In genomic region chr7:99140813-99141212, GRCh38 we compare ENCODE assay signal across 10 cellular contexts. TPM values are rescaled to one million over a fixed set of nuclear protein-coding genes. Genes with fewer than 3 reads are reported as not detected.
DNase-seq lines count a peak whose midpoint lies in the region; ATAC-seq and TF ChIP-seq lines count a peak whose summit lies in the region.
"Had no signal": no experiment of that assay in that cellular context is flagged by ENCODE, and none has a peak within 500 bp of the region (broad histone marks: within the 10 kb centered on the region; RNA-seq: fewer than 3 reads in every experiment).

No MANE protein-coding gene starts in this region.

- no peak for TF ChIP-seq RAD21 in liver (IDR thresholded peaks at IDR 0.05)

- H3K9me3 Mint-ChIP-seq in activated CD8-positive, alpha-beta T cell treated with anti-CD3 and anti-CD28 coated beads for 36 hours, result no peaks in the 10 kb centered on the region
- H3K9me3 Mint-ChIP-seq in activated CD8-positive, alpha-beta T cell treated with anti-CD3 and anti-CD28 coated beads, Interleukin-2, amount 10 ng/mL, durations not matched to agents 7 days and 5 days (ENCODE audit: insufficient read depth), result no peaks in the 10 kb centered on the region

- no peaks in the 10 kb centered on the region for H3K27me3 ChIP-seq in adrenal gland
- H3K27me3 ChIP-seq in liver (ENCODE audit: control insufficient read depth in 4 of 4, insufficient read depth in 4 of 4, low read length in 3 of 4), result no peaks in the 10 kb centered on the region
- no peaks in the 10 kb centered on the region for H3K27me3 ChIP-seq in thymus (ENCODE audit: control insufficient read depth, insufficient read depth)

- TF ChIP-seq POLR2A in adrenal gland (IDR thresholded peaks at IDR 0.05), result no peak

- no peaks in the 10 kb centered on the region for H3K27me3 Mint-ChIP-seq in activated CD8-positive, alpha-beta T cell treated with anti-CD3 and anti-CD28 coated beads for 36 hours
- no peaks in the 10 kb centered on the region for H3K27me3 Mint-ChIP-seq in activated CD8-positive, alpha-beta T cell treated with anti-CD3 and anti-CD28 coated beads, Interleukin-2, amount 10 ng/mL, durations not matched to agents 7 days and 5 days (ENCODE audit: low read depth)

- H3K9ac ChIP-seq in liver (ENCODE audit: low read depth in 1 of 2, low read length in 2 of 2), result peak overlapping the region in 1 of 2 donors; percentile 79

- H3K4me3 ChIP-seq in adrenal gland (peak overlapping the region in 1 of 4 donors; percentile 98), liver (ENCODE audit: low read depth in 1 of 3, low read length in 3 of 3) (peak overlapping the region in 1 of 3 donors; percentile 18), thymus (ENCODE audit: low read length) (no peak overlapping the region)

- intact Hi-C loops in activated CD8-positive, alpha-beta T cell treated with anti-CD3 and anti-CD28 coated beads for 36 hours (cut with micrococcal nuclease), result no loop called here
- intact Hi-C loops in adrenal gland (cut with DNase I), result loop anchor here (5.0 to 10.0 kb wide), 3 partner anchors 96 to 184 kb away; partner anchors contain the start of gene ARPC1A (in 1 of the 2)
- intact Hi-C loops in sciatic nerve (cut with DNase I), result no loop called here

- H3K27ac ChIP-seq in adrenal gland, result peak overlapping the region in 3 of 5 donors; percentile 96 to 100 (median 98)
- H3K27ac ChIP-seq in liver (ENCODE audit: low read depth in 1 of 2, low read length in 2 of 2), result peak overlapping the region; percentile 64 to 75
- peak overlapping the region; percentile 8 for H3K27ac ChIP-seq in thymus (ENCODE audit: low read depth)

- CTCF ChIA-PET in activated CD8-positive, alpha-beta T cell treated with anti-CD3 and anti-CD28 coated beads for 36 hours (lab: Charles Lee), result no interaction called here
- CTCF ChIA-PET in activated CD8-positive, alpha-beta T cell treated with anti-CD3 and anti-CD28 coated beads, Interleukin-2, amount 10 ng/mL, durations not matched to agents 7 days and 5 days (lab: Charles Lee), result no interaction called here

- no peaks in the 10 kb centered on the region for H3K9me3 ChIP-seq in adrenal gland (replicated peaks in 1 of 3)
- no peaks in the 10 kb centered on the region for H3K9me3 ChIP-seq in liver (ENCODE audit: control insufficient read depth in 4 of 4, low read length in 3 of 4)
- H3K9me3 ChIP-seq in thymus (ENCODE audit: control insufficient read depth), result no peaks in the 10 kb centered on the region
- H3K9me3 ChIP-seq: BE2C had no signal

- POLR2A ChIA-PET in activated CD8-positive, alpha-beta T cell treated with anti-CD3 and anti-CD28 coated beads for 36 hours (lab: Charles Lee), result no interaction called here
- POLR2A ChIA-PET in activated CD8-positive, alpha-beta T cell treated with anti-CD3 and anti-CD28 coated beads, Interleukin-2, amount 10 ng/mL, durations not matched to agents 7 days and 5 days (lab: Charles Lee), result no interaction called here

- peaks cover 22 to 59% of the 10 kb centered on the region in 2 donors for H3K4me1 ChIP-seq in adrenal gland (replicated peaks in 1 of 2)
- H3K4me1 ChIP-seq in liver (ENCODE audit: control insufficient read depth in 4 of 4, insufficient read depth in 4 of 4, low read length in 3 of 4), result peaks cover 0 to 36% (median 26%) of the 10 kb centered on the region in 4 donors
- H3K4me1 ChIP-seq in thymus (ENCODE audit: control insufficient read depth, insufficient read depth, low read length), result peaks cover 8% of the 10 kb centered on the region

- no peak for TF ChIP-seq CTCF in activated CD8-positive, alpha-beta T cell treated with anti-CD3 and anti-CD28 coated beads for 36 hours (IDR thresholded peaks at IDR 0.05)
- TF ChIP-seq CTCF in adrenal gland (IDR thresholded peaks at IDR 0.05) (no peak), liver (IDR thresholded peaks at IDR 0.05; ENCODE audit: low read depth, low read length, missing input control) (no peak)

- no peaks in the 10 kb centered on the region for H3K36me3 ChIP-seq in adrenal gland (replicated peaks in 1 of 2)
- H3K36me3 ChIP-seq in liver (ENCODE audit: control insufficient read depth in 4 of 4, insufficient read depth in 3 of 4, low read depth in 1 of 4, low read length in 3 of 4), result no peaks in the 10 kb centered on the region
- H3K36me3 ChIP-seq in thymus (ENCODE audit: control insufficient read depth, insufficient read depth), result no peaks in the 10 kb centered on the region
- H3K36me3 ChIP-seq: BE2C had no signal

- ATAC-seq in activated CD8-positive, alpha-beta T cell treated with anti-CD3 and anti-CD28 coated beads for 36 hours, result no peak
- no peak for ATAC-seq in activated CD8-positive, alpha-beta T cell treated with anti-CD3 and anti-CD28 coated beads, Interleukin-2, amount 10 ng/mL, durations not matched to agents 7 days and 5 days
- no peak for ATAC-seq in sciatic nerve

- DNase-seq in activated CD8-positive, alpha-beta T cell treated with anti-CD3 and anti-CD28 coated beads for 36 hours, result no peak
- DNase-seq in activated CD8-positive, alpha-beta T cell treated with anti-CD3 and anti-CD28 coated beads, Interleukin-2, amount 10 ng/mL, durations not matched to agents 7 days and 5 days, result no peak
- no peak for DNase-seq in adrenal gland
- DNase-seq in NCI-H187 (lab: John Stamatoyannopoulos, UW), result no peak
- no peak for DNase-seq in NCI-H1105 treated with DMSO at 0.1 percent for 48 hours (lab: John Stamatoyannopoulos, UW)
- no peak for DNase-seq in sciatic nerve (ENCODE audit: low spot score)
- DNase-seq: BE2C, SHP77 treated with DMSO at 0.1 percent for 48 hours had no signal

- H3K4me3 Mint-ChIP-seq in activated CD8-positive, alpha-beta T cell treated with anti-CD3 and anti-CD28 coated beads for 36 hours, result peak overlapping the region; percentile 80
- H3K4me3 Mint-ChIP-seq in activated CD8-positive, alpha-beta T cell treated with anti-CD3 and anti-CD28 coated beads, Interleukin-2, amount 10 ng/mL, durations not matched to agents 7 days and 5 days, result no peak overlapping the region

- H3K27ac Mint-ChIP-seq in activated CD8-positive, alpha-beta T cell treated with anti-CD3 and anti-CD28 coated beads for 36 hours, result peak overlapping the region; percentile 28
- H3K27ac Mint-ChIP-seq in activated CD8-positive, alpha-beta T cell treated with anti-CD3 and anti-CD28 coated beads, Interleukin-2, amount 10 ng/mL, durations not matched to agents 7 days and 5 days, result no peak overlapping the region

- peaks cover 53% of the 10 kb centered on the region for H3K4me1 Mint-ChIP-seq in activated CD8-positive, alpha-beta T cell treated with anti-CD3 and anti-CD28 coated beads for 36 hours (ENCODE audit: low read depth)
- peaks cover 32% of the 10 kb centered on the region for H3K4me1 Mint-ChIP-seq in activated CD8-positive, alpha-beta T cell treated with anti-CD3 and anti-CD28 coated beads, Interleukin-2, amount 10 ng/mL, durations not matched to agents 7 days and 5 days (ENCODE audit: low read depth)

- WGBS in adrenal gland, 4 donors, result 69 to 76% (median 73%) methylated on average over 6 of the region's 6 CpGs
- WGBS in liver, result 82% methylated on average over 6 of the region's 6 CpGs
- WGBS in thymus, result 94% methylated on average over 6 of the region's 6 CpGs

- peaks cover 6% of the 10 kb centered on the region for H3K36me3 Mint-ChIP-seq in activated CD8-positive, alpha-beta T cell treated with anti-CD3 and anti-CD28 coated beads for 36 hours (ENCODE audit: low read depth)
- peaks cover 11% of the 10 kb centered on the region for H3K36me3 Mint-ChIP-seq in activated CD8-positive, alpha-beta T cell treated with anti-CD3 and anti-CD28 coated beads, Interleukin-2, amount 10 ng/mL, durations not matched to agents 7 days and 5 days (ENCODE audit: low read depth)

TF ChIP-seq in liver, 16 proteins besides CTCF, POLR2A, EP300 and RAD21:
- TF ChIP-seq ZBTB33 (IDR thresholded peaks at IDR 0.05) (no peak), FOXA1 (IDR thresholded peaks at IDR 0.05) (no peak), NR2F2 (IDR thresholded peaks at IDR 0.05) (no peak), HNF4G (IDR thresholded peaks at IDR 0.05) (no peak), FOXA2 (IDR thresholded peaks at IDR 0.05) (no peak), MAX (IDR thresholded peaks at IDR 0.05) (no peak), HNF4A (conservative IDR thresholded peaks at IDR 0.05) (no peak), RXRA (IDR thresholded peaks at IDR 0.05) (no peak)

RNA-seq across cellular contexts. Expression of gene SMURF1, which starts 3.1 kb away (rescaled TPM):
- total RNA-seq in activated CD8-positive, alpha-beta T cell treated with anti-CD3 and anti-CD28 coated beads for 36 hours, result 1 to 10 TPM; 8.3 to 9.4 TPM
- 10 to 100 TPM; 10.3 to 10.4 TPM for total RNA-seq in activated CD8-positive, alpha-beta T cell treated with anti-CD3 and anti-CD28 coated beads, Interleukin-2, amount 10 ng/mL, durations not matched to agents 7 days and 5 days
- total RNA-seq in adrenal gland (10 to 100 TPM; 16.7 to 40.3 (median 23.0) TPM), liver (10 to 100 TPM in 1 of 2 donors, 1 to 10 TPM in 1; 6.2 to 16.8 TPM), sciatic nerve (37.0 TPM)
- polyA plus RNA-seq in adrenal gland (10 to 100 TPM in 2 of 3 donors, 1 to 10 TPM in 1; 8.9 to 16.7 (median 14.8) TPM), liver (1 to 10 TPM; 2.9 to 5.6 TPM), thymus (6.2 TPM)

Comparison
In these comparisons a context has a peak if more than half of its experiments do, and no peak if none do; other contexts are left out.
1. H3K27ac ChIP-seq: peak in every context shown above with its lines; median percentile 98 in adrenal gland; 70 in liver; 8 in thymus.
2. intact Hi-C loops: an anchor here in adrenal gland (5.0 to 10.0 kb wide); none called in activated CD8-positive, alpha-beta T cell treated with anti-CD3 and anti-CD28 coated beads for 36 hours and sciatic nerve.